8 cellular contexts compared by ENCODE assay signal in genomic region chr6:33417903-33418689, GRCh38. TPM values are rescaled to one million over a fixed set of nuclear protein-coding genes. Genes with fewer than 3 reads are reported as not detected.
DNase-seq lines count a peak whose midpoint lies in the region; TF ChIP-seq lines count a peak whose summit lies in the region.

CUTA (minus strand) TSS chr6:33418107; CDS start chr6:33418000, 107 bp downstream.

- no peaks in the 10 kb centered on the region for H3K9me3 ChIP-seq in SK-N-MC (ENCODE audit: low read depth, low read length)

- peak within 1 kb of the TSS; percentile 94 for H3K27ac ChIP-seq in SK-N-MC
- peak within 1 kb of the TSS; percentile 97 for H3K27ac ChIP-seq in temporal lobe (ENCODE audit: low read depth, low read length)

- H3K36me3 ChIP-seq in SK-N-MC (ENCODE audit: insufficient read depth, low read length): peaks cover 21% of the 10 kb centered on the region; the same call in 1 of the 2 replicates

- H3K4me3 ChIP-seq in HFF-Myc (replicated peaks; ENCODE audit: low read depth, low read length) (peak within 1 kb of the TSS; percentile 97), SK-N-MC (peak within 1 kb of the TSS; percentile 83)

- DNase-seq in GM04504 (ENCODE audit: low read depth) (peak; percentile 99), HFF-Myc (ENCODE audit: extremely low read depth, low read depth) (peak; percentile 99), NAMALWA (ENCODE audit: low spot score) (peak; percentile 100), SK-N-MC (ENCODE audit: low read depth, low spot score) (peak; percentile 94), germinal center (ENCODE audit: low spot score) (peak; percentile 96), nucleus accumbens (lab: John Stamatoyannopoulos, UW) (peak; percentile 85 to 100 (median 100))
- DNase-seq in activated naive CD4-positive, alpha-beta T cell treated with anti-CD3 and anti-CD28 coated beads, Interleukin-2, amount 50 U/mL, for 16 hours: peak; percentile 99

- peak; percentile 38 for TF ChIP-seq CTCF in HFF-Myc (IDR thresholded peaks at IDR 0.05; ENCODE audit: low read depth, low read length, missing control alignments)

- peak within 1 kb of the TSS; percentile 83 for H3K9ac ChIP-seq in SK-N-MC (ENCODE audit: insufficient read length)

RNA-seq across cellular contexts. Expression of gene CUTA, which starts in this region (rescaled TPM):
- 64.9 TPM for total RNA-seq in temporal lobe

Comparison
In these comparisons a context has a peak if more than half of its experiments do, and no peak if none do; other contexts are left out.
1. Peak in every context shown above with its lines: DNase-seq, H3K4me3 ChIP-seq and H3K27ac ChIP-seq.